1 cellular context compared by ENCODE assay signal in the genomic region with DNA sequence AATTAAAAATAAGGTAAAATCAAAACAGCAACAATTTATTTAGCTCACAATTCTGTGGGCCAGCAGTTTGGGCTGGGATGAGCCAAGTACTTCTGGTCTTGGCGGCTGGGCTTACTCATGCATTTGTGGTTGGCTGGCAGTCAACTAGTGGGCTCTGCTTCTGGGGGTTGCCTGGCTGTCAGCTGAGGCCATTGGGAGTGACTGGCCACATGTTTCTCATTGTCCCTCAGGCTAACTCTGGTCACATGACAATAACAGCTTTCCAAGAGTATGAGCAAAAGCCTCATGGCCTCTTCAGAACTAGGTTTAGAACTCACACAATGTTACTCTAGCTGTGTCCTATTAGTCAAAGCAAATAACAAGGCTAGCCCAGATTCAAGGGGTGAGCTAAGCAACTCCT.
TF ChIP-seq lines count a peak whose summit lies in the region.

No MANE protein-coding gene starts in this region.

TF ChIP-seq in HepG2, 621 proteins besides CTCF, POLR2A, EP300 and RAD21 (continued from another document):
- TF ChIP-seq GPBP1L1 (CRISPR knock-in tag; IDR thresholded peaks at IDR 0.05) = no peak
- no peak for TF ChIP-seq XRCC5 (optimal IDR thresholded peaks at IDR 0.05; ENCODE audit: low read length)
- TF ChIP-seq, protein P1, sequence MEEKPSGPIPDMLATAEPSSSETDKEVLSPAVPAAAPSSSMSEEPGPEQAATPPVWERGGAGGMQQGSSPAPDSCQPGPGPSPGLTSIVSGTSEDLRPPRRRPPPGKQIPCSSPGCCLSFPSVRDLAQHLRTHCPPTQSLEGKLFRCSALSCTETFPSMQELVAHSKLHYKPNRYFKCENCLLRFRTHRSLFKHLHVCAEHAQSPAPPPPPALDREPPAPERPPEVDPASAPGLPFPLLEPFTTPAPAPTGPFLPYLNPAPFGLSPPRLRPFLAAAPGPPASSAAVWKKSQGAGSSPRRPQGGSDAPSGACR (CRISPR knock-in tag; IDR thresholded peaks at IDR 0.05) = no peak
- no peak for TF ChIP-seq ZNF570 (CRISPR knock-in tag; IDR thresholded peaks at IDR 0.05; ENCODE audit: borderline replicate concordance)
- no peak for TF ChIP-seq ZHX2 (IDR thresholded peaks at IDR 0.05; ENCODE audit: low read depth)
- no peak for TF ChIP-seq ZHX2 (CRISPR knock-in tag; IDR thresholded peaks at IDR 0.05; ENCODE audit: borderline replicate concordance)
